ENCODE assay signal across 1 cellular context in the genomic region with DNA sequence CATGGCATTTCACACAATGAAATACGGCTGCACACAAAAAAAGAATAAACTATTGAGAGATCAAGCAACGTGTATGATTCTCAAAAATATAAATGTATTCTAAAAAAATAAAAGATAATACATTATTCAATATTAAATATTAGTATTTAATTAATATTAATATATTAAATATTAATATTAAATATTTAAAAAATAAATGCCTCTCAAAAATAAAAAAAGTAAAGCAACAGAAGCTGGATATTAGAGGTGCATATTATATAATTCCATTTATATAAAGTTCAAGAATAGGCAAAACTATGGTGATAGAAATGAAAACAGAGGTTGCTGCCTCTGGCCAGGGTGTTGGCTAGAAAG.
TF ChIP-seq lines count a peak whose summit lies in the region.

No MANE protein-coding gene starts in this region.

TF ChIP-seq in endothelial cell of umbilical vein, 7 proteins besides CTCF, POLR2A, EP300 and RAD21:
- no peak for TF ChIP-seq FOS (IDR thresholded peaks at IDR 0.05; ENCODE audit: borderline replicate concordance, insufficient read depth, low read length)
- no peak for TF ChIP-seq MYC (IDR thresholded peaks at IDR 0.05; ENCODE audit: low read depth, low read length)
- TF ChIP-seq, protein P1, sequence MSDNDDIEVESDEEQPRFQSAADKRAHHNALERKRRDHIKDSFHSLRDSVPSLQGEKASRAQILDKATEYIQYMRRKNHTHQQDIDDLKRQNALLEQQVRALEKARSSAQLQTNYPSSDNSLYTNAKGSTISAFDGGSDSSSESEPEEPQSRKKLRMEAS (IDR thresholded peaks at IDR 0.05; ENCODE audit: insufficient read depth, insufficient read length) = no peak
- no peak for TF ChIP-seq GATA2 (IDR thresholded peaks at IDR 0.05; ENCODE audit: insufficient read depth, insufficient read length, low read depth, low read length)
- no peak for TF ChIP-seq POLR2AphosphoS5 (IDR thresholded peaks at IDR 0.05; ENCODE audit: insufficient read depth, low read depth, low read length)
- TF ChIP-seq EZH2 (IDR thresholded peaks at IDR 0.05; ENCODE audit: borderline replicate concordance, low read depth, low read length, severe bottlenecking) = no peak
- no peak for TF ChIP-seq JUN (IDR thresholded peaks at IDR 0.05; ENCODE audit: borderline replicate concordance, insufficient read depth, insufficient read length, low read depth)
